In genomic region chr17:46043606-46044005, GRCh38 we compare ENCODE assay signal across 1 cellular context.
TF ChIP-seq lines count a peak whose summit lies in the region.

No MANE protein-coding gene starts in this region.

TF ChIP-seq in GM23338, 12 proteins besides CTCF, POLR2A, EP300 and RAD21 (continued from another document):
- TF ChIP-seq, protein P1, sequence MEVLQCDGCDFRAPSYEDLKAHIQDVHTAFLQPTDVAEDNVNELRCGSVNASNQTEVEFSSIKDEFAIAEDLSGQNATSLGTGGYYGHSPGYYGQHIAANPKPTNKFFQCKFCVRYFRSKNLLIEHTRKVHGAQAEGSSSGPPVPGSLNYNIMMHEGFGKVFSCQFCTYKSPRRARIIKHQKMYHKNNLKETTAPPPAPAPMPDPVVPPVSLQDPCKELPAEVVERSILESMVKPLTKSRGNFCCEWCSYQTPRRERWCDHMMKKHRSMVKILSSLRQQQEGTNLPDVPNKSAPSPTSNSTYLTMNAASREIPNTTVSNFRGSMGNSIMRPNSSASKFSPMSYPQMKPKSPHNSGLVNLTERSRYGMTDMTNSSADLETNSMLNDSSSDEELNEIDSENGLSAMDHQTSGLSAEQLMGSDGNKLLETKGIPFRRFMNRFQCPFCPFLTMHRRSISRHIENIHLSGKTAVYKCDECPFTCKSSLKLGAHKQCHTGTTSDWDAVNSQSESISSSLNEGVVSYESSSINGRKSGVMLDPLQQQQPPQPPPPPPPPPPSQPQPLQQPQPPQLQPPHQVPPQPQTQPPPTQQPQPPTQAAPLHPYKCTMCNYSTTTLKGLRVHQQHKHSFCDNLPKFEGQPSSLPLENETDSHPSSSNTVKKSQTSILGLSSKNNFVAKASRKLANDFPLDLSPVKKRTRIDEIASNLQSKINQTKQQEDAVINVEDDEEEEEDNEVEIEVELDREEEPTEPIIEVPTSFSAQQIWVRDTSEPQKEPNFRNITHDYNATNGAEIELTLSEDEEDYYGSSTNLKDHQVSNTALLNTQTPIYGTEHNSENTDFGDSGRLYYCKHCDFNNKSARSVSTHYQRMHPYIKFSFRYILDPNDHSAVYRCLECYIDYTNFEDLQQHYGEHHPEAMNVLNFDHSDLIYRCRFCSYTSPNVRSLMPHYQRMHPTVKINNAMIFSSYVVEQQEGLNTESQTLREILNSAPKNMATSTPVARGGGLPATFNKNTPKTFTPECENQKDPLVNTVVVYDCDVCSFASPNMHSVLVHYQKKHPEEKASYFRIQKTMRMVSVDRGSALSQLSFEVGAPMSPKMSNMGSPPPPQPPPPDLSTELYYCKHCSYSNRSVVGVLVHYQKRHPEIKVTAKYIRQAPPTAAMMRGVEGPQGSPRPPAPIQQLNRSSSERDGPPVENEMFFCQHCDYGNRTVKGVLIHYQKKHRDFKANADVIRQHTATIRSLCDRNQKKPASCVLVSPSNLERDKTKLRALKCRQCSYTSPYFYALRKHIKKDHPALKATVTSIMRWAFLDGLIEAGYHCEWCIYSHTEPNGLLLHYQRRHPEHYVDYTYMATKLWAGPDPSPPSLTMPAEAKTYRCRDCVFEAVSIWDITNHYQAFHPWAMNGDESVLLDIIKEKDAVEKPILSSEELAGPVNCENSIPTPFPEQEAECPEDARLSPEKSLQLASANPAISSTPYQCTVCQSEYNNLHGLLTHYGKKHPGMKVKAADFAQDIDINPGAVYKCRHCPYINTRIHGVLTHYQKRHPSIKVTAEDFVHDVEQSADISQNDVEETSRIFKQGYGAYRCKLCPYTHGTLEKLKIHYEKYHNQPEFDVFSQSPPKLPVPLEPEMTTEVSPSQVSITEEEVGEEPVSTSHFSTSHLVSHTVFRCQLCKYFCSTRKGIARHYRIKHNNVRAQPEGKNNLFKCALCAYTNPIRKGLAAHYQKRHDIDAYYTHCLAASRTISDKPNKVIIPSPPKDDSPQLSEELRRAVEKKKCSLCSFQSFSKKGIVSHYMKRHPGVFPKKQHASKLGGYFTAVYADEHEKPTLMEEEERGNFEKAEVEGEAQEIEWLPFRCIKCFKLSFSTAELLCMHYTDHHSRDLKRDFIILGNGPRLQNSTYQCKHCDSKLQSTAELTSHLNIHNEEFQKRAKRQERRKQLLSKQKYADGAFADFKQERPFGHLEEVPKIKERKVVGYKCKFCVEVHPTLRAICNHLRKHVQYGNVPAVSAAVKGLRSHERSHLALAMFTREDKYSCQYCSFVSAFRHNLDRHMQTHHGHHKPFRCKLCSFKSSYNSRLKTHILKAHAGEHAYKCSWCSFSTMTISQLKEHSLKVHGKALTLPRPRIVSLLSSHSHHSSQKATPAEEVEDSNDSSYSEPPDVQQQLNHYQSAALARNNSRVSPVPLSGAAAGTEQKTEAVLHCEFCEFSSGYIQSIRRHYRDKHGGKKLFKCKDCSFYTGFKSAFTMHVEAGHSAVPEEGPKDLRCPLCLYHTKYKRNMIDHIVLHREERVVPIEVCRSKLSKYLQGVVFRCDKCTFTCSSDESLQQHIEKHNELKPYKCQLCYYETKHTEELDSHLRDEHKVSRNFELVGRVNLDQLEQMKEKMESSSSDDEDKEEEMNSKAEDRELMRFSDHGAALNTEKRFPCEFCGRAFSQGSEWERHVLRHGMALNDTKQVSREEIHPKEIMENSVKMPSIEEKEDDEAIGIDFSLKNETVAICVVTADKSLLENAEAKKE (CRISPR knock-in tag; IDR thresholded peaks at IDR 0.05), result no peak
- TF ChIP-seq POLR2AphosphoS5 (IDR thresholded peaks at IDR 0.05; ENCODE audit: low read depth) (no peak), ZNF331 (CRISPR knock-in tag; IDR thresholded peaks at IDR 0.05; ENCODE audit: low read depth) (no peak), CREB1 (CRISPR knock-in tag; IDR thresholded peaks at IDR 0.05; ENCODE audit: low read depth) (no peak), NANOG (IDR thresholded peaks at IDR 0.05; ENCODE audit: borderline replicate concordance) (no peak), EZH2phosphoT487 (IDR thresholded peaks at IDR 0.05; ENCODE audit: unreplicated experiment) (no peak), JUNB (IDR thresholded peaks at IDR 0.05; ENCODE audit: unreplicated experiment) (no peak)
